In genomic region chr14:54220122-54220691, GRCh38 we compare ENCODE assay signal across 10 cellular contexts.
DNase-seq lines count a peak whose midpoint lies in the region; ATAC-seq, FAIRE-seq and TF ChIP-seq lines count a peak whose summit lies in the region.
"Had no signal": no experiment of that assay in that cellular context is flagged by ENCODE, and none has a peak within 500 bp of the region (broad histone marks: within the 10 kb centered on the region; RNA-seq: fewer than 3 reads in every experiment).

No MANE protein-coding gene starts in this region.

- H3K9me1 ChIP-seq in keratinocyte (ENCODE audit: control insufficient read depth, extremely low read depth, insufficient read depth, low read length): no peaks in the 10 kb centered on the region

- H3K9me3 Mint-ChIP-seq in GM23338: no peaks in the 10 kb centered on the region
- H3K9me3 Mint-ChIP-seq in activated CD4-positive, alpha-beta T cell treated with anti-CD3 and anti-CD28 coated beads, Interleukin-2, amount 10 ng/mL, durations not matched to agents 24 days and 14 days: peaks cover 3% of the 10 kb centered on the region
- H3K9me3 Mint-ChIP-seq: activated CD4-positive, alpha-beta memory T cell treated with anti-CD3 and anti-CD28 coated beads for 36 hours had no signal

- dilution Hi-C loops in keratinocyte (cut with MboI; ENCODE audit: extremely low pct_ligation_motif_present, low sequenced_read_pairs): no loop called here

- H3K4me1 Mint-ChIP-seq in GM23338: peaks cover 26% of the 10 kb centered on the region
- peaks cover 5% of the 10 kb centered on the region for H3K4me1 Mint-ChIP-seq in activated CD4-positive, alpha-beta T cell treated with anti-CD3 and anti-CD28 coated beads, Interleukin-2, amount 10 ng/mL, durations not matched to agents 24 days and 14 days

- H3K4me1 ChIP-seq in GM23338 (ENCODE audit: insufficient read depth): peaks cover 23% of the 10 kb centered on the region
- peaks cover 11% of the 10 kb centered on the region for H3K4me1 ChIP-seq in keratinocyte (ENCODE audit: control insufficient read depth, extremely low read depth, insufficient read depth, low read length)
- H3K4me1 ChIP-seq in smooth muscle cell (ENCODE audit: low read depth): peaks cover 37% of the 10 kb centered on the region

- in situ Hi-C loops in brain microvascular endothelial cell (cut with HindIII; ENCODE audit: low pct_ligation_motif_present, low sequenced_read_pairs): no loop called here

- 9% methylated on average over 26 of the region's 26 CpGs for WGBS in smooth muscle cell (ENCODE audit: low lambda C conversion rate)

- H3K9me3 ChIP-seq in keratinocyte (ENCODE audit: control insufficient read depth, low read depth, low read length) (no peaks in the 10 kb centered on the region), smooth muscle cell (replicated peaks; ENCODE audit: low read depth) (no peaks in the 10 kb centered on the region)

- no peaks in the 10 kb centered on the region for H3K36me3 Mint-ChIP-seq in GM23338 (ENCODE audit: low read depth)
- H3K36me3 Mint-ChIP-seq in activated CD4-positive, alpha-beta T cell treated with anti-CD3 and anti-CD28 coated beads, Interleukin-2, amount 10 ng/mL, durations not matched to agents 24 days and 14 days (ENCODE audit: low read depth): no peaks in the 10 kb centered on the region
- H3K36me3 Mint-ChIP-seq: activated CD4-positive, alpha-beta memory T cell treated with anti-CD3 and anti-CD28 coated beads for 36 hours had no signal

- H3K27me3 Mint-ChIP-seq in GM23338 (ENCODE audit: insufficient read depth, low read depth, poor library complexity): peaks cover 41% of the 10 kb centered on the region
- peaks cover 73% of the 10 kb centered on the region for H3K27me3 Mint-ChIP-seq in activated CD4-positive, alpha-beta T cell treated with anti-CD3 and anti-CD28 coated beads, Interleukin-2, amount 10 ng/mL, durations not matched to agents 24 days and 14 days

- intact Hi-C loops in activated CD4-positive, alpha-beta T cell treated with anti-CD3 and anti-CD28 coated beads, Interleukin-2, amount 10 ng/mL, durations not matched to agents 24 days and 14 days (cut with micrococcal nuclease): no loop called here

- H3F3A ChIP-seq in GM23338 (replicated peaks; ENCODE audit: low read depth): peaks cover 4% of the 10 kb centered on the region; the same call in 1 of the 2 replicates
- H3F3A ChIP-seq in smooth muscle cell (ENCODE audit: low read depth): no peaks in the 10 kb centered on the region

- no peak overlapping the region for H3K27ac ChIP-seq in GM23338 (ENCODE audit: low read depth)
- no peak overlapping the region for H3K27ac ChIP-seq in brain microvascular endothelial cell
- no peak overlapping the region for H3K27ac ChIP-seq in keratinocyte (ENCODE audit: control insufficient read depth, insufficient read depth, low read length)
- H3K27ac ChIP-seq in smooth muscle cell (ENCODE audit: low read depth): no peak overlapping the region

- no peaks in the 10 kb centered on the region for H3K9me2 ChIP-seq in GM23338 (ENCODE audit: insufficient read depth)

- H3K36me3 ChIP-seq in GM23338 (ENCODE audit: insufficient read depth): no peaks in the 10 kb centered on the region
- H3K36me3 ChIP-seq in brain microvascular endothelial cell (replicated peaks): no peaks in the 10 kb centered on the region
- H3K36me3 ChIP-seq in keratinocyte (ENCODE audit: control insufficient read depth in 2 of 2, extremely low read depth in 1 of 2, insufficient read depth in 2 of 2, low read length in 2 of 2): no peaks in the 10 kb centered on the region
- no peaks in the 10 kb centered on the region for H3K36me3 ChIP-seq in smooth muscle cell (ENCODE audit: low read depth)

- H3K4me3 ChIP-seq in GM23338 (peak overlapping the region; percentile 68), brain microvascular endothelial cell (ENCODE audit: low read depth, low read length) (peak overlapping the region; percentile 49), keratinocyte (ENCODE audit: control insufficient read depth in 2 of 3, extremely low read depth in 1 of 3, insufficient read depth in 2 of 3, low read depth in 1 of 3, low read length in 3 of 3) (peak overlapping the region in 2 of 3 experiments; percentile 40 to 61), smooth muscle cell (peak overlapping the region; percentile 42)

- no peak for FAIRE-seq in keratinocyte (lab: Jason Lieb, UNC)

- DNase-seq in GM23338 (ENCODE audit: low spot score): peak; percentile 66
- DNase-seq in brain microvascular endothelial cell: no peak
- no peak for DNase-seq in keratinocyte (ENCODE audit: low read depth, low spot score)
- DNase-seq in smooth muscle cell (lab: John Stamatoyannopoulos, UW; ENCODE audit: unreplicated experiment): no peak
- no peak for DNase-seq in NCI-H1694 treated with DMSO at 0.1 percent for 48 hours (lab: John Stamatoyannopoulos, UW)
- no peak for DNase-seq in activated CD4-positive, alpha-beta T cell treated with anti-CD3 and anti-CD28 coated beads, Interleukin-2, amount 50 U/mL, for 1 hour
- no peak for DNase-seq in activated CD4-positive, alpha-beta T cell treated with anti-CD3 and anti-CD28 coated beads, Interleukin-2, amount 10 ng/mL, durations not matched to agents 24 days and 14 days
- no peak for DNase-seq in glomerular visceral epithelial cell (ENCODE audit: extremely low spot score)
- DNase-seq: activated CD4-positive, alpha-beta memory T cell treated with anti-CD3 and anti-CD28 coated beads for 36 hours; NCI-H2081 had no signal

- H3K4me2 ChIP-seq in GM23338: peak overlapping the region; percentile 95
- H3K4me2 ChIP-seq in keratinocyte (ENCODE audit: control insufficient read depth, extremely low read depth, insufficient read depth, low read depth, low read length): peak overlapping the region; percentile 90
- H3K4me2 ChIP-seq in smooth muscle cell: peak overlapping the region; percentile 85

- H3K4me3 Mint-ChIP-seq in GM23338: peak overlapping the region; percentile 84
- no peak overlapping the region for H3K4me3 Mint-ChIP-seq in activated CD4-positive, alpha-beta T cell treated with anti-CD3 and anti-CD28 coated beads, Interleukin-2, amount 10 ng/mL, durations not matched to agents 24 days and 14 days
- H3K4me3 Mint-ChIP-seq: activated CD4-positive, alpha-beta memory T cell treated with anti-CD3 and anti-CD28 coated beads for 36 hours had no signal

- peaks cover 58% of the 10 kb centered on the region for H3K27me3 ChIP-seq in GM23338 (ENCODE audit: insufficient read depth)
- H3K27me3 ChIP-seq in brain microvascular endothelial cell (replicated peaks): no peaks in the 10 kb centered on the region
- no peaks in the 10 kb centered on the region for H3K27me3 ChIP-seq in keratinocyte (ENCODE audit: control insufficient read depth, extremely low read depth, insufficient read depth, low read length)
- peaks cover 6% of the 10 kb centered on the region for H3K27me3 ChIP-seq in smooth muscle cell (ENCODE audit: low read depth)

- TF ChIP-seq CTCF in GM23338 (conservative IDR thresholded peaks at IDR 0.05; ENCODE audit: low read depth in 2 of 2): no peak
- no peak for TF ChIP-seq CTCF in brain microvascular endothelial cell (IDR thresholded peaks at IDR 0.05; ENCODE audit: low read depth, low read length, missing control alignments)
- no peak for TF ChIP-seq CTCF in keratinocyte (optimal IDR thresholded peaks at IDR 0.05 in 1 of 3, IDR thresholded peaks at IDR 0.05 in 1 of 3, conservative IDR thresholded peaks at IDR 0.05 in 1 of 3; ENCODE audit: extremely low read depth in 1 of 3, insufficient read depth in 2 of 3, low read length in 3 of 3)
- TF ChIP-seq CTCF in smooth muscle cell (IDR thresholded peaks at IDR 0.05; ENCODE audit: borderline replicate concordance, insufficient read depth, poor library complexity, severe bottlenecking): no peak

- ATAC-seq in GM23338: peak; percentile 66

- no peaks in the 10 kb centered on the region for H3K79me2 ChIP-seq in GM23338 (replicated peaks; ENCODE audit: insufficient read depth)
- H3K79me2 ChIP-seq in keratinocyte (ENCODE audit: control insufficient read depth, insufficient read depth, low read length): no peaks in the 10 kb centered on the region
- no peaks in the 10 kb centered on the region for H3K79me2 ChIP-seq in smooth muscle cell (ENCODE audit: low read depth)

- no peak overlapping the region for H3K27ac Mint-ChIP-seq in GM23338
- H3K27ac Mint-ChIP-seq in activated CD4-positive, alpha-beta T cell treated with anti-CD3 and anti-CD28 coated beads, Interleukin-2, amount 10 ng/mL, durations not matched to agents 24 days and 14 days: no peak overlapping the region
- H3K27ac Mint-ChIP-seq: activated CD4-positive, alpha-beta memory T cell treated with anti-CD3 and anti-CD28 coated beads for 36 hours had no signal

- H4K20me1 ChIP-seq in GM23338 (replicated peaks; ENCODE audit: insufficient read depth) (no peaks in the 10 kb centered on the region), keratinocyte (ENCODE audit: control insufficient read depth, extremely low read depth, insufficient read depth, low read length) (no peaks in the 10 kb centered on the region), smooth muscle cell (ENCODE audit: low read depth) (no peaks in the 10 kb centered on the region)

- H3K9ac ChIP-seq in keratinocyte (ENCODE audit: control insufficient read depth, extremely low read depth, insufficient read depth, low read length) (no peak overlapping the region), smooth muscle cell (ENCODE audit: low read depth) (no peak overlapping the region)

- H2AFZ ChIP-seq in GM23338 (peak overlapping the region; percentile 96), keratinocyte (ENCODE audit: control insufficient read depth, low read length) (peak overlapping the region; percentile 94), smooth muscle cell (ENCODE audit: low read depth) (peak overlapping the region; percentile 86)

TF ChIP-seq in GM23338, 12 proteins besides CTCF, POLR2A, EP300 and RAD21 (continues in another document):
- TF ChIP-seq EZH2phosphoT487 (IDR thresholded peaks at IDR 0.05; ENCODE audit: unreplicated experiment): no peak
